In genomic region chr11:12724301-12725046, GRCh38 we compare ENCODE assay signal across 8 cellular contexts. TPM values are rescaled to one million over a fixed set of nuclear protein-coding genes. Genes with fewer than 3 reads are reported as not detected.
A peak's percentile ranks its signal among the peaks of the same experiment; 100 is the strongest.
DNase-seq lines count a peak whose midpoint lies in the region; ATAC-seq and TF ChIP-seq lines count a peak whose summit lies in the region.

No MANE protein-coding gene starts in this region.

- peaks cover 22% of the 10 kb centered on the region for H3K4me1 ChIP-seq in HAP-1
- peaks cover 32% of the 10 kb centered on the region for H3K4me1 ChIP-seq in lower lobe of right lung

- H3K9me3 ChIP-seq in HAP-1 (no peaks in the 10 kb centered on the region), lower lobe of right lung (no peaks in the 10 kb centered on the region)

- in situ Hi-C loops in HAP-1 (cut with MboI; ENCODE audit: low sequenced_read_pairs) = no loop called here

- H3K27ac ChIP-seq in lower lobe of right lung = peak overlapping the region; percentile 71

- H3K36me3 ChIP-seq in HAP-1 (replicated peaks) (no peaks in the 10 kb centered on the region), lower lobe of right lung (no peaks in the 10 kb centered on the region)

- H3K27me3 ChIP-seq in HAP-1 (ENCODE audit: low read depth) (no peaks in the 10 kb centered on the region), lower lobe of right lung (ENCODE audit: low read depth) (no peaks in the 10 kb centered on the region)

- intact Hi-C loops in lower lobe of right lung (cut with DNase I) = no loop called here

- no peak overlapping the region for H3K4me3 ChIP-seq in HAP-1
- no peak overlapping the region for H3K4me3 ChIP-seq in lower lobe of right lung

- DNase-seq in HAP-1 (ENCODE audit: low spot score in 2 of 2) = peak; percentile 60 to 83
- DNase-seq in NCI-H446 treated with DMSO at 0.1 percent for 48 hours (lab: John Stamatoyannopoulos, UW) = peak; percentile 80
- peak; percentile 79 to 96 for DNase-seq in dermis microvascular lymphatic vessel endothelial cell (ENCODE audit: low read depth in 2 of 2)
- peak; percentile 59 for DNase-seq in lower lobe of right lung
- DNase-seq in cerebellum (ENCODE audit: low spot score) = no peak

- TF ChIP-seq CTCF in lower lobe of right lung (IDR thresholded peaks at IDR 0.05) = no peak

- ATAC-seq in lower lobe of right lung = peak; percentile 35 to 42
- ATAC-seq in HG03565 (IDR thresholded peaks at IDR 0.05; ENCODE audit: unreplicated experiment) = no peak
- no peak for ATAC-seq in GM19324 (IDR thresholded peaks at IDR 0.05; ENCODE audit: low FRiP score, unreplicated experiment)
- no peak for ATAC-seq in GM21723 (IDR thresholded peaks at IDR 0.05; ENCODE audit: unreplicated experiment)

RNA-seq across cellular contexts. Expression of gene TEAD1, which starts 50.3 kb away (rescaled TPM):
- total RNA-seq in dermis microvascular lymphatic vessel endothelial cell (17.3 and 26.9 TPM in 2 replicates), lower lobe of right lung (51.9 TPM), cerebellum (63.7 TPM)

Comparison
In these comparisons a context has a peak if more than half of its experiments do, and no peak if none do; other contexts are left out.
1. ATAC-seq: peak in lower lobe of right lung (2 of 2); none in HG03565 (single experiment), GM19324 (single experiment) and GM21723 (single experiment).